In the genomic region with DNA sequence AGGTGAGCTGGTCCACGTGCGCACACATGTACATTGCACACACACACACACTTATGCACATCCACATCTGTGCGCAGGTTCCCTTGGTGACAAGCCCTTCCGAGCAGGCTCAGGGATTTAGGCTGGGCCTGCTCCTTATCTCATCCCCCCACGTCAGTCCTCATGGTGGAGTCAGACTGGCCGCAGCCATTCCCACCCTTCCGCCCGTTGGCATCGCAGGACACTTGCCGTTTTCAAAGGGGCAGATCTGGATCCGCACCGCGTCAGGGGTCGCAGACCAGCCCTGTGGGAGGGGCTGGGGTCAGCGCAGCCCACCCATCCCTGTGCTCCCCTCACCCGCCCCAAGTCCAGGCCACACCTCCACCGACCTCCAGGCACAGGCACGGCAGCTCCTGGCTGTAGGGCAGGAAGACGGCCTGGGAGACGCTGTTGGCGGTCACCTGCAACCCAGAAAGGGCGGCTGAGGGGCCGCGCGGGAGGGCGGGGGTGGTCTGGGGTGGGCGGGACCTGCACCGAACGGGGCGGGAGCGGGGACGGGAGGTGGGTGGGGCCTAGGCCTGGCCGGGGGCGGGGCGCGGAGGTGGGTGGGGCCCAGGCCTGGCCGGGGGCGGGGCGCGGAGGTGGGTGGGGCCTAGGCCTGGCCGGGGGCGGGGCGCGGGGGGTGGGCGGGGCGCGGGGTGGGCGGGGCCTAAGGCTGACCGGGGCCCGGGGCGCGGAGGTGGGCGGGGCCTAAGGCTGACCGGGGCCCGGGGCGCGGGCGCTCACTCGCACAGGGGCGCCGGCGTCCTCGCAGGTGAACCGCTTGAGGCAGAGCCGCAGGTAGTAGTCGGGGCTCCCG, we compare ENCODE assay signal across 1 cellular context.
TF ChIP-seq lines count a peak whose summit lies in the region.

No MANE protein-coding gene starts in this region.

TF ChIP-seq in WTC11, 78 proteins besides CTCF, POLR2A, EP300 and RAD21 (continued from another document):
- TF ChIP-seq, protein P1, sequence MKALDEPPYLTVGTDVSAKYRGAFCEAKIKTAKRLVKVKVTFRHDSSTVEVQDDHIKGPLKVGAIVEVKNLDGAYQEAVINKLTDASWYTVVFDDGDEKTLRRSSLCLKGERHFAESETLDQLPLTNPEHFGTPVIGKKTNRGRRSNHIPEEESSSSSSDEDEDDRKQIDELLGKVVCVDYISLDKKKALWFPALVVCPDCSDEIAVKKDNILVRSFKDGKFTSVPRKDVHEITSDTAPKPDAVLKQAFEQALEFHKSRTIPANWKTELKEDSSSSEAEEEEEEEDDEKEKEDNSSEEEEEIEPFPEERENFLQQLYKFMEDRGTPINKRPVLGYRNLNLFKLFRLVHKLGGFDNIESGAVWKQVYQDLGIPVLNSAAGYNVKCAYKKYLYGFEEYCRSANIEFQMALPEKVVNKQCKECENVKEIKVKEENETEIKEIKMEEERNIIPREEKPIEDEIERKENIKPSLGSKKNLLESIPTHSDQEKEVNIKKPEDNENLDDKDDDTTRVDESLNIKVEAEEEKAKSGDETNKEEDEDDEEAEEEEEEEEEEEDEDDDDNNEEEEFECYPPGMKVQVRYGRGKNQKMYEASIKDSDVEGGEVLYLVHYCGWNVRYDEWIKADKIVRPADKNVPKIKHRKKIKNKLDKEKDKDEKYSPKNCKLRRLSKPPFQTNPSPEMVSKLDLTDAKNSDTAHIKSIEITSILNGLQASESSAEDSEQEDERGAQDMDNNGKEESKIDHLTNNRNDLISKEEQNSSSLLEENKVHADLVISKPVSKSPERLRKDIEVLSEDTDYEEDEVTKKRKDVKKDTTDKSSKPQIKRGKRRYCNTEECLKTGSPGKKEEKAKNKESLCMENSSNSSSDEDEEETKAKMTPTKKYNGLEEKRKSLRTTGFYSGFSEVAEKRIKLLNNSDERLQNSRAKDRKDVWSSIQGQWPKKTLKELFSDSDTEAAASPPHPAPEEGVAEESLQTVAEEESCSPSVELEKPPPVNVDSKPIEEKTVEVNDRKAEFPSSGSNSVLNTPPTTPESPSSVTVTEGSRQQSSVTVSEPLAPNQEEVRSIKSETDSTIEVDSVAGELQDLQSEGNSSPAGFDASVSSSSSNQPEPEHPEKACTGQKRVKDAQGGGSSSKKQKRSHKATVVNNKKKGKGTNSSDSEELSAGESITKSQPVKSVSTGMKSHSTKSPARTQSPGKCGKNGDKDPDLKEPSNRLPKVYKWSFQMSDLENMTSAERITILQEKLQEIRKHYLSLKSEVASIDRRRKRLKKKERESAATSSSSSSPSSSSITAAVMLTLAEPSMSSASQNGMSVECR (CRISPR knock-in tag; IDR thresholded peaks at IDR 0.05; ENCODE audit: borderline replicate concordance), result no peak
- TF ChIP-seq FOXJ3 (CRISPR knock-in tag; IDR thresholded peaks at IDR 0.05; ENCODE audit: borderline replicate concordance), result no peak
- no peak for TF ChIP-seq MXD4 (CRISPR knock-in tag; IDR thresholded peaks at IDR 0.05; ENCODE audit: borderline replicate concordance)
- no peak for TF ChIP-seq CREB1 (CRISPR knock-in tag; IDR thresholded peaks at IDR 0.05)
- no peak for TF ChIP-seq SP1 (CRISPR knock-in tag; conservative IDR thresholded peaks at IDR 0.05)
- TF ChIP-seq FOXP1 (CRISPR knock-in tag; IDR thresholded peaks at IDR 0.05; ENCODE audit: borderline replicate concordance), result no peak
- TF ChIP-seq, protein P2, sequence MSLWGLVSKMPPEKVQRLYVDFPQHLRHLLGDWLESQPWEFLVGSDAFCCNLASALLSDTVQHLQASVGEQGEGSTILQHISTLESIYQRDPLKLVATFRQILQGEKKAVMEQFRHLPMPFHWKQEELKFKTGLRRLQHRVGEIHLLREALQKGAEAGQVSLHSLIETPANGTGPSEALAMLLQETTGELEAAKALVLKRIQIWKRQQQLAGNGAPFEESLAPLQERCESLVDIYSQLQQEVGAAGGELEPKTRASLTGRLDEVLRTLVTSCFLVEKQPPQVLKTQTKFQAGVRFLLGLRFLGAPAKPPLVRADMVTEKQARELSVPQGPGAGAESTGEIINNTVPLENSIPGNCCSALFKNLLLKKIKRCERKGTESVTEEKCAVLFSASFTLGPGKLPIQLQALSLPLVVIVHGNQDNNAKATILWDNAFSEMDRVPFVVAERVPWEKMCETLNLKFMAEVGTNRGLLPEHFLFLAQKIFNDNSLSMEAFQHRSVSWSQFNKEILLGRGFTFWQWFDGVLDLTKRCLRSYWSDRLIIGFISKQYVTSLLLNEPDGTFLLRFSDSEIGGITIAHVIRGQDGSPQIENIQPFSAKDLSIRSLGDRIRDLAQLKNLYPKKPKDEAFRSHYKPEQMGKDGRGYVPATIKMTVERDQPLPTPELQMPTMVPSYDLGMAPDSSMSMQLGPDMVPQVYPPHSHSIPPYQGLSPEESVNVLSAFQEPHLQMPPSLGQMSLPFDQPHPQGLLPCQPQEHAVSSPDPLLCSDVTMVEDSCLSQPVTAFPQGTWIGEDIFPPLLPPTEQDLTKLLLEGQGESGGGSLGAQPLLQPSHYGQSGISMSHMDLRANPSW (CRISPR knock-in tag; conservative IDR thresholded peaks at IDR 0.05; ENCODE audit: low read depth), result no peak
